ENCODE assay signal across 8 cellular contexts in genomic region chr3:109532257-109533216, GRCh38.
DNase-seq lines count a peak whose midpoint lies in the region; ATAC-seq, FAIRE-seq and TF ChIP-seq lines count a peak whose summit lies in the region.

No MANE protein-coding gene starts in this region.

- no peak overlapping the region for H2AFZ ChIP-seq in OCI-LY3 (ENCODE audit: low read depth, low read length)

- H3K9me3 ChIP-seq in OCI-LY3 (ENCODE audit: insufficient read depth, low read length) = no peaks in the 10 kb centered on the region

- H3K79me2 ChIP-seq in OCI-LY3 (ENCODE audit: low read length) = no peaks in the 10 kb centered on the region

- no peaks in the 10 kb centered on the region for H3K27me3 ChIP-seq in OCI-LY3 (ENCODE audit: low read depth, low read length)

- H3K9ac ChIP-seq in OCI-LY3 (ENCODE audit: low read length) = no peak overlapping the region

- H3K4me1 ChIP-seq in OCI-LY3 (ENCODE audit: low read length) = no peaks in the 10 kb centered on the region

- no peaks in the 10 kb centered on the region for H4K20me1 ChIP-seq in OCI-LY3 (ENCODE audit: insufficient read depth, low read length)

- H3K36me3 ChIP-seq in OCI-LY3 (replicated peaks; ENCODE audit: low read depth, low read length) = no peaks in the 10 kb centered on the region

- TF ChIP-seq CTCF in 22Rv1 (IDR thresholded peaks at IDR 0.05) = peak; percentile 38
- peak; percentile 18 for TF ChIP-seq CTCF in GM12873 (IDR thresholded peaks at IDR 0.05; ENCODE audit: insufficient read depth, low read depth, low read length, missing control alignments)
- TF ChIP-seq CTCF in OCI-LY3 (IDR thresholded peaks at IDR 0.05; ENCODE audit: low read depth, low read length) = peak; percentile 60

- no peak overlapping the region for H3K4me2 ChIP-seq in OCI-LY3 (ENCODE audit: low read length)

- FAIRE-seq in islet of Langerhans (lab: Jason Lieb, UNC) = peak; percentile 64

- H3K27ac ChIP-seq in 22Rv1 = no peak overlapping the region
- H3K27ac ChIP-seq in OCI-LY3 (ENCODE audit: low read length) = no peak overlapping the region

- DNase-seq in activated naive CD4-positive, alpha-beta T cell treated with anti-CD3 and anti-CD28 coated beads, Interleukin-2, amount 50 U/mL, for 16 hours = peak; percentile 39
- peak; percentile 13 for DNase-seq in stimulated activated CD8-positive, alpha-beta memory T cell treated with anti-CD3 and anti-CD28 coated beads, Interleukin-7, amount 100 ng/mL, for 24 hours (ENCODE audit: low read depth)

- ATAC-seq in HG03045 (IDR thresholded peaks at IDR 0.05; ENCODE audit: unreplicated experiment) (no peak), GM21786 (IDR thresholded peaks at IDR 0.05; ENCODE audit: unreplicated experiment) (no peak)

- no peak overlapping the region for H3K4me3 ChIP-seq in OCI-LY3 (ENCODE audit: low read length)
